Comparison of ENCODE assay signal across 28 cellular contexts in genomic region chr10:12340937-12341336, GRCh38.
"Had no signal": no experiment of that assay in that cellular context is flagged by ENCODE, and none has a peak within 500 bp of the region (broad histone marks: within the 10 kb centered on the region; RNA-seq: fewer than 3 reads in every experiment).

No MANE protein-coding gene starts in this region.

- H3K27me3 Mint-ChIP-seq: activated naive CD8-positive, alpha-beta T cell; stimulated activated naive CD8-positive, alpha-beta T cell treated with anti-CD3 and anti-CD28 coated beads, Interleukin-15, Interleukin-2, amounts not matched to agents 100 ng/mL and 50 ng/mL, for 24 hours had no signal

- H3K4me3 Mint-ChIP-seq: activated naive CD8-positive, alpha-beta T cell; brain; natural killer cell treated with Interleukin-12 subunit alpha and Interleukin-12 subunit beta and Interleukin-15 and Interleukin-18, amount 100 ng/mL, for 72 hours; stimulated activated naive CD8-positive, alpha-beta T cell treated with anti-CD3 and anti-CD28 coated beads, Interleukin-15, Interleukin-2, amounts not matched to agents 100 ng/mL and 50 ng/mL, for 24 hours had no signal

- FAIRE-seq: endometrium, islet of Langerhans, urothelium cell line had no signal

- ATAC-seq: left lung; lower lobe of right lung; natural killer cell treated with Interleukin-12 subunit alpha and Interleukin-12 subunit beta and Interleukin-15 and Interleukin-18, amount 100 ng/mL, for 72 hours had no signal

- H3K27ac ChIP-seq: ascending aorta, cardiac muscle cell, colonic mucosa, epithelial cell of prostate, esophagus squamous epithelium, left lung, lower lobe of right lung, right atrium auricular region, thoracic aorta had no signal

- H3K27me3 ChIP-seq: ascending aorta, colonic mucosa, esophagus squamous epithelium, right atrium auricular region had no signal

- H3K36me3 ChIP-seq: ascending aorta, cardiac muscle cell, colonic mucosa, esophagus squamous epithelium, left lung, lower lobe of right lung, right atrium auricular region, thoracic aorta had no signal

- H3K36me3 Mint-ChIP-seq: natural killer cell treated with Interleukin-12 subunit alpha and Interleukin-12 subunit beta and Interleukin-15 and Interleukin-18, amount 100 ng/mL, for 72 hours had no signal

- H3K4me2 ChIP-seq: smooth muscle cell had no signal

- DNase-seq: activated CD4-positive, alpha-beta T cell treated with anti-CD3 and anti-CD28 coated beads for 4 hours; activated CD4-positive, alpha-beta T cell treated with anti-CD3 and anti-CD28 coated beads, Interleukin-2, amount 50 U/mL, for 4 hours; activated effector memory CD4-positive, alpha-beta T cell treated with Interleukin-2 at 50 U/mL for 16 hours; activated naive CD4-positive, alpha-beta T cell treated with Interleukin-2 at 50 U/mL for 16 hours; activated T-cell treated with anti-CD3 and anti-CD28 coated beads for 4 hours; cerebellar nuclear complex; colonic mucosa; effector CD8-positive, alpha-beta T cell; esophagus squamous epithelium; foreskin melanocyte; left lung; lower lobe of right lung; mesendoderm; stimulated activated CD4-positive, alpha-beta T cell treated with anti-CD3 and anti-CD28 coated beads, Interleukin-2, amount 100 ng/mL, for 48 hours; trophoblast cell had no signal

- H3K9me3 Mint-ChIP-seq: natural killer cell treated with Interleukin-12 subunit alpha and Interleukin-12 subunit beta and Interleukin-15 and Interleukin-18, amount 100 ng/mL, for 72 hours; stimulated activated naive CD8-positive, alpha-beta T cell treated with anti-CD3 and anti-CD28 coated beads, Interleukin-15, Interleukin-2, amounts not matched to agents 100 ng/mL and 50 ng/mL, for 24 hours had no signal

- H3K9me3 ChIP-seq: ascending aorta, colonic mucosa, esophagus squamous epithelium, left lung, lower lobe of right lung, thoracic aorta had no signal

- H3K4me1 ChIP-seq: ascending aorta, colonic mucosa, left lung, lower lobe of right lung, right atrium auricular region had no signal

- H3K27ac Mint-ChIP-seq: activated naive CD8-positive, alpha-beta T cell; brain; natural killer cell treated with Interleukin-12 subunit alpha and Interleukin-12 subunit beta and Interleukin-15 and Interleukin-18, amount 100 ng/mL, for 72 hours; stimulated activated naive CD8-positive, alpha-beta T cell treated with anti-CD3 and anti-CD28 coated beads, Interleukin-15, Interleukin-2, amounts not matched to agents 100 ng/mL and 50 ng/mL, for 24 hours had no signal

- H3K4me3 ChIP-seq: ascending aorta, cardiac muscle cell, colonic mucosa, esophagus squamous epithelium, left lung, lower lobe of right lung, right atrium auricular region, smooth muscle cell, thoracic aorta had no signal
